23 cellular contexts compared by ENCODE assay signal in the genomic region with DNA sequence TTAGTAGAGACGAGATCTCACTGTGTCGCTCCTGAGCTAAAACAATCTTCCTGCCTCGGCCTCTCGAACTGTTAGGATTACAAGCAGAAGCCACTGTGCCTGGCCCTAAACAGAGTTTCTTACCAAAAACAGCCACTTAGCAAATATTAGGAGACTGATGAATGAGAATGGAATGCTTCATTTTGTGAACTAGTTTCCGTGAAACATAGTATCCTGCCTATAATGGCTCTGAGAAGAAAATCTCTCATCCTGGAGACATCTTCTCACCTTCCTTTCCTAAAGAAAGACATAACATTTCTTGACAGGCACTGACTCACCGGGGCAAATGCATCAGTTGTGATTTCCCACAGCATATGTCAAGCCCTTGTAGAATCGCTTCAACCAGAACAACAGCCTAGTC. TPM values are rescaled to one million over a fixed set of nuclear protein-coding genes. Genes with fewer than 3 reads are reported as not detected.
DNase-seq lines count a peak whose midpoint lies in the region; ATAC-seq and TF ChIP-seq lines count a peak whose summit lies in the region.
"Had no signal": no experiment of that assay in that cellular context is flagged by ENCODE, and none has a peak within 500 bp of the region (broad histone marks: within the 10 kb centered on the region; RNA-seq: fewer than 3 reads in every experiment).

No MANE protein-coding gene starts in this region.

- peak overlapping the region; percentile 20 for H3K27ac Mint-ChIP-seq in osteocyte (ENCODE audit: unreplicated experiment)
- H3K27ac Mint-ChIP-seq: activated naive CD4-positive, alpha-beta T cell treated with anti-CD3 and anti-CD28 coated beads, Interleukin-2, amount 10 ng/mL, durations not matched to agents 7 days and 5 days; activated T-cell treated with anti-CD3 and anti-CD28 coated beads, Interleukin-2, amount 50 U/mL, for 72 hours; natural killer cell treated with Interleukin-12 subunit alpha and Interleukin-12 subunit beta and Interleukin-15 and Interleukin-18, amount 100 ng/mL, for 72 hours had no signal

- H3K36me3 Mint-ChIP-seq in osteocyte (ENCODE audit: unreplicated experiment): no peaks in the 10 kb centered on the region
- H3K36me3 Mint-ChIP-seq: activated naive CD4-positive, alpha-beta T cell treated with anti-CD3 and anti-CD28 coated beads, Interleukin-2, amount 10 ng/mL, durations not matched to agents 7 days and 5 days; natural killer cell treated with Interleukin-12 subunit alpha and Interleukin-12 subunit beta and Interleukin-15 and Interleukin-18, amount 100 ng/mL, for 72 hours had no signal

- H3K4me1 Mint-ChIP-seq in osteocyte (ENCODE audit: unreplicated experiment): peaks cover 15% of the 10 kb centered on the region
- H3K4me1 Mint-ChIP-seq: activated naive CD4-positive, alpha-beta T cell treated with anti-CD3 and anti-CD28 coated beads, Interleukin-2, amount 10 ng/mL, durations not matched to agents 7 days and 5 days had no signal

- DNase-seq in Daoy (ENCODE audit: low read depth) (peak; percentile 22), RWPE2 (ENCODE audit: low spot score) (no peak), fibroblast of gingiva (ENCODE audit: low read depth) (peak; percentile 13), osteocyte (ENCODE audit: extremely low spot score, unreplicated experiment) (no peak), C1 segment of cervical spinal cord (lab: John Stamatoyannopoulos, UW) (no peak), left colon (no peak)
- DNase-seq: activated naive CD4-positive, alpha-beta T cell treated with anti-CD3 and anti-CD28 coated beads, Interleukin-2, amount 10 ng/mL, durations not matched to agents 7 days and 5 days; activated T-cell treated with anti-CD3 and anti-CD28 coated beads, Interleukin-2, amount 50 U/mL, for 72 hours; AML-193; body of pancreas; COR-L47; foreskin melanocyte; kidney; mesendoderm; NCI-H524; right lobe of liver; RPMI8226; stimulated activated naive CD4-positive, alpha-beta T cell; thyroid gland had no signal

- no peaks in the 10 kb centered on the region for H3K9me3 Mint-ChIP-seq in osteocyte (ENCODE audit: unreplicated experiment)
- H3K9me3 Mint-ChIP-seq: activated naive CD4-positive, alpha-beta T cell treated with anti-CD3 and anti-CD28 coated beads, Interleukin-2, amount 10 ng/mL, durations not matched to agents 7 days and 5 days; activated T-cell treated with anti-CD3 and anti-CD28 coated beads, Interleukin-2, amount 50 U/mL, for 72 hours; natural killer cell treated with Interleukin-12 subunit alpha and Interleukin-12 subunit beta and Interleukin-15 and Interleukin-18, amount 100 ng/mL, for 72 hours had no signal

- intact Hi-C loops in left colon (cut with DNase I, micrococcal nuclease): loop anchor here in 1 of 2 donors (10.0 kb wide), 1 partner anchor 215 kb away; no protein-coding TSS in a partner anchor

- H3K4me3 ChIP-seq in RWPE2 (ENCODE audit: severe bottlenecking): no peak overlapping the region
- H3K4me3 ChIP-seq: body of pancreas, right lobe of liver, thyroid gland had no signal

- peaks cover 6% of the 10 kb centered on the region for H3K4me1 ChIP-seq in RWPE2 (ENCODE audit: insufficient read depth, poor library complexity, severe bottlenecking)
- H3K4me1 ChIP-seq: body of pancreas, parathyroid adenoma, right lobe of liver, thyroid gland had no signal

- no peaks in the 10 kb centered on the region for H3K27me3 ChIP-seq in RWPE2 (ENCODE audit: insufficient read depth, poor library complexity, severe bottlenecking)
- H3K27me3 ChIP-seq: body of pancreas, right lobe of liver, thyroid gland had no signal

- H3K9me3 ChIP-seq in RWPE2 (ENCODE audit: severe bottlenecking): no peaks in the 10 kb centered on the region
- H3K9me3 ChIP-seq: body of pancreas, right lobe of liver, thyroid gland had no signal

- H3K4me3 Mint-ChIP-seq in osteocyte (ENCODE audit: unreplicated experiment): no peak overlapping the region
- H3K4me3 Mint-ChIP-seq: activated naive CD4-positive, alpha-beta T cell treated with anti-CD3 and anti-CD28 coated beads, Interleukin-2, amount 10 ng/mL, durations not matched to agents 7 days and 5 days; activated T-cell treated with anti-CD3 and anti-CD28 coated beads, Interleukin-2, amount 50 U/mL, for 72 hours; natural killer cell treated with Interleukin-12 subunit alpha and Interleukin-12 subunit beta and Interleukin-15 and Interleukin-18, amount 100 ng/mL, for 72 hours had no signal

- ATAC-seq in RWPE2 (ENCODE audit: low read depth) (peak; percentile 77), GM21390 (IDR thresholded peaks at IDR 0.05; ENCODE audit: unreplicated experiment) (no peak), HG03108 (IDR thresholded peaks at IDR 0.05; ENCODE audit: unreplicated experiment) (no peak), left colon (no peak)
- ATAC-seq: activated T-cell treated with anti-CD3 and anti-CD28 coated beads, Interleukin-2, amount 50 U/mL, for 72 hours; body of pancreas; natural killer cell treated with Interleukin-12 subunit alpha and Interleukin-12 subunit beta and Interleukin-15 and Interleukin-18, amount 100 ng/mL, for 72 hours; right lobe of liver had no signal

- peaks cover 21% of the 10 kb centered on the region for H3K27me3 Mint-ChIP-seq in osteocyte (ENCODE audit: unreplicated experiment)

- peak overlapping the region; percentile 36 for H3K27ac ChIP-seq in RWPE2 (ENCODE audit: poor library complexity, severe bottlenecking)
- H3K27ac ChIP-seq: body of pancreas, parathyroid adenoma, right lobe of liver, thyroid gland had no signal

- TF ChIP-seq CTCF in RWPE2 (IDR thresholded peaks at IDR 0.05; ENCODE audit: poor library complexity, severe bottlenecking) (no peak), osteocyte (IDR thresholded peaks at IDR 0.05) (no peak)

- H3K36me3 ChIP-seq in RWPE2 (ENCODE audit: low read depth): no peaks in the 10 kb centered on the region
- H3K36me3 ChIP-seq: right lobe of liver, thyroid gland had no signal

RNA-seq across cellular contexts. Expression of gene GJD2, which starts 44.9 kb away (rescaled TPM):
- not detected in 2 replicates for total RNA-seq in Daoy (2014; rRNA removed; shearing (Covaris generic))
- total RNA-seq in osteocyte (not detected in 2 replicates), left colon (not detected)
- total RNA-seq: activated T-cell treated with anti-CD3 and anti-CD28 coated beads, Interleukin-2, amount 50 U/mL, for 72 hours; kidney; natural killer cell treated with Interleukin-12 subunit alpha and Interleukin-12 subunit beta and Interleukin-15 and Interleukin-18, amount 100 ng/mL, for 72 hours; right lobe of liver; thyroid gland had no signal

Comparison
In these comparisons a context has a peak if more than half of its experiments do, and no peak if none do; other contexts are left out.
1. DNase-seq: peak in Daoy (single experiment) and fibroblast of gingiva (single experiment); none in RWPE2 (single experiment), osteocyte (single experiment), C1 segment of cervical spinal cord (0 of 14) and left colon (0 of 2).